8 cellular contexts compared by ENCODE assay signal in the genomic region with DNA sequence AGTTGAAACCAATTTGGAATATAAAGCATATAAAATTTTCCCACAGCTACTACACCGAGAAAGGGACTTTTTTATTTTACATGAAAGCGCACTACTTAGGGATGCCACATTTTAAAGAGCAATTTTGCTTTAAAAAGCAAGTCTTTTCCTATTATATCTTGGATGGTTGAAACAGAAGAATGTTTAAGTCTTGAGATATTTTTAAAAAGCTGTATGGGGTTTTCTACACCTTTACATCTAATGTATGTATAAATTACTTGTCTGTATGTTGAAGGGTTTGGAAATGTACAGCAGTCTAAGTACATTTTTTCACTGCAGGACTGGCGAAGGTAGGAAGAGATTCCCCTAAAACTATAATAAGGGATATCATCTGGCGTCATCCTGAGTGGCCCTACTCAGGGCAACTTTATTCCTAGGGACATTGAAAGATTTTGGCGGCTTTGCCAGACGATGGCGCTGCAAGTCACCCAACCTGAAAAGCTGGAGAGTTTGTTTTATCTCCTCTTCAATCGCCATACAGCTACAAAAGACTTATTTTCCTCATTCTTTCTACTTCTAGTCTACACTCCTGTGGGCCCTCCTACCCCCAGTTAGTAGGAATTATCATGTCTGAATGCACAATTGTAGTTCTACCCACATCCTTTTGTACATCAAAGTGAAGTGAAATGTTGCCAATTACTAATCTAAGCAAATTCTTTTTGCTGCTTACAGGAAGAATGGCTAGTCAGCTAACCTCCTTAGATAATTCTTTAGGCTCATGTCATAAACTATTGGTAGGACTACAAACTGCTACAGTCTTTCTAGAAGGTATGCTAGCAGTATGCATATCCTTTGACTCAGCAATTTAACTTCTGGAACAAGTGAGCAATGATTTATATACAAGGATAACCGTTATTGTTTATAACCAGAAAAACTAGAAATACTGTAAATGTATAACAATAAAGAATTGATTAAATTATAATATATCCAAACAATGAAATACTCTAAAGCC. TPM values are rescaled to one million over a fixed set of nuclear protein-coding genes. Genes with fewer than 3 reads are reported as not detected.
A peak's percentile ranks its signal among the peaks of the same experiment; 100 is the strongest.
DNase-seq lines count a peak whose midpoint lies in the region; TF ChIP-seq lines count a peak whose summit lies in the region.

No MANE protein-coding gene starts in this region.

- H3K9me3 ChIP-seq in CD8-positive, alpha-beta memory T cell (ENCODE audit: low read length) = no peaks in the 10 kb centered on the region

- peak overlapping the region; percentile 99 for H3K27ac ChIP-seq in CD8-positive, alpha-beta memory T cell (ENCODE audit: low read depth, low read length)

- CTCF ChIA-PET in CD8-positive, alpha-beta memory T cell (lab: Charles Lee) = interaction anchor here (0.7 to 2.6 kb wide), 25 partner anchors 8 to 438 kb away, joined by 3 to 21 read pairs (median 4); no protein-coding TSS in a partner anchor

- peak; percentile 54 to 79 (median 64) for DNase-seq in CD8-positive, alpha-beta memory T cell
- DNase-seq in GM20000 (ENCODE audit: low spot score) = peak; percentile 63
- DNase-seq in HPDE6-E6E7 (ENCODE audit: extremely low spot score) = peak; percentile 63
- DNase-seq in NOMO-1 treated with DMSO at 0.1 percent for 48 hours (lab: John Stamatoyannopoulos, UW; ENCODE audit: unreplicated experiment) = peak; percentile 65
- DNase-seq in activated CD8-positive, alpha-beta memory T cell treated with anti-CD3 and anti-CD28 coated beads for 48 hours (ENCODE audit: low read depth in 2 of 3, low spot score in 2 of 3) = peak; percentile 15 to 30 (median 21)
- peak; percentile 77 for DNase-seq in endothelial cell (ENCODE audit: low spot score)
- peak in 1 of 2 experiments; percentile 71 for DNase-seq in mesothelial cell of epicardium (ENCODE audit: low spot score in 2 of 2, unreplicated experiment in 2 of 2)
- peak; percentile 32 to 38 for DNase-seq in stimulated activated CD8-positive, alpha-beta memory T cell treated with anti-CD3 and anti-CD28 coated beads, Interleukin-4, amount 100 ng/mL, for 4 hours (ENCODE audit: low read depth in 2 of 2, low spot score in 1 of 2)

- H3K4me3 ChIP-seq in CD8-positive, alpha-beta memory T cell (ENCODE audit: low read length) = peak overlapping the region; percentile 60

- H3K27ac Mint-ChIP-seq in CD8-positive, alpha-beta memory T cell = peak overlapping the region; percentile 99 to 100 (median 100)
- peak overlapping the region; percentile 94 for H3K27ac Mint-ChIP-seq in endothelial cell (ENCODE audit: unreplicated experiment)
- H3K27ac Mint-ChIP-seq in mesothelial cell of epicardium = peak overlapping the region; percentile 99

- no peaks in the 10 kb centered on the region for H3K9me3 Mint-ChIP-seq in CD8-positive, alpha-beta memory T cell
- H3K9me3 Mint-ChIP-seq in endothelial cell (ENCODE audit: unreplicated experiment) = no peaks in the 10 kb centered on the region
- no peaks in the 10 kb centered on the region for H3K9me3 Mint-ChIP-seq in mesothelial cell of epicardium

- H3K36me3 ChIP-seq in CD8-positive, alpha-beta memory T cell (ENCODE audit: insufficient read depth, low read length) = no peaks in the 10 kb centered on the region

- TF ChIP-seq CTCF in GM20000 (IDR thresholded peaks at IDR 0.05; ENCODE audit: extremely low read depth, missing control alignments) (peak; percentile 62), endothelial cell (IDR thresholded peaks at IDR 0.05; ENCODE audit: unreplicated experiment) (peak; percentile 53), mesothelial cell of epicardium (IDR thresholded peaks at IDR 0.05; ENCODE audit: unreplicated experiment) (no peak)

- POLR2A ChIA-PET in CD8-positive, alpha-beta memory T cell (lab: Charles Lee) = interaction anchor here (0.6 to 1.5 kb wide), 4 partner anchors 12 to 1459 kb away, joined by 3 to 4 read pairs (median 4); no protein-coding TSS in a partner anchor

- H3K4me1 Mint-ChIP-seq in CD8-positive, alpha-beta memory T cell = peaks cover 26 to 61% (median 35%) of the 10 kb centered on the region in 3 donors
- H3K4me1 Mint-ChIP-seq in endothelial cell (ENCODE audit: unreplicated experiment) = peaks cover 12% of the 10 kb centered on the region
- H3K4me1 Mint-ChIP-seq in mesothelial cell of epicardium = peaks cover 24% of the 10 kb centered on the region

- H3K4me1 ChIP-seq in CD8-positive, alpha-beta memory T cell (ENCODE audit: insufficient read depth, low read length) = peaks cover 32% of the 10 kb centered on the region

- peaks cover 0 to 2% of the 10 kb centered on the region in 2 donors for H3K27me3 Mint-ChIP-seq in CD8-positive, alpha-beta memory T cell
- no peaks in the 10 kb centered on the region for H3K27me3 Mint-ChIP-seq in endothelial cell (ENCODE audit: unreplicated experiment)
- H3K27me3 Mint-ChIP-seq in mesothelial cell of epicardium (ENCODE audit: low read depth) = no peaks in the 10 kb centered on the region

- H3K27me3 ChIP-seq in CD8-positive, alpha-beta memory T cell (ENCODE audit: insufficient read depth, low read length, poor library complexity, severe bottlenecking) = no peaks in the 10 kb centered on the region

- peaks cover 0 to 13% (median 0%) of the 10 kb centered on the region in 3 donors for H3K36me3 Mint-ChIP-seq in CD8-positive, alpha-beta memory T cell
- H3K36me3 Mint-ChIP-seq in endothelial cell (ENCODE audit: low read depth, unreplicated experiment) (no peaks in the 10 kb centered on the region), mesothelial cell of epicardium (peaks cover 3% of the 10 kb centered on the region)

- peak overlapping the region; percentile 94 to 99 (median 97) for H3K4me3 Mint-ChIP-seq in CD8-positive, alpha-beta memory T cell
- H3K4me3 Mint-ChIP-seq in endothelial cell (ENCODE audit: unreplicated experiment) (peak overlapping the region; percentile 98), mesothelial cell of epicardium (peak overlapping the region; percentile 99)

RNA-seq across cellular contexts. Expression of a gene that starts 0.8 kb away (rescaled TPM):
- 10 to 100 TPM; 11.6 to 11.7 TPM for total RNA-seq in CD8-positive, alpha-beta memory T cell
- polyA plus RNA-seq in CD8-positive, alpha-beta memory T cell = 10.5 TPM
- total RNA-seq in endothelial cell (ENCODE audit: unreplicated experiment) (12.5 TPM), mesothelial cell of epicardium (19.0 to 21.3 TPM (median 20.3 TPM) in 3 replicates)

RNA-seq across cellular contexts. Expression of a gene that starts 7.2 kb away (rescaled TPM):
- total RNA-seq in CD8-positive, alpha-beta memory T cell = 10 to 100 TPM; 23.3 to 24.5 TPM
- polyA plus RNA-seq in CD8-positive, alpha-beta memory T cell = 12.8 TPM
- 58.0 TPM for total RNA-seq in endothelial cell (ENCODE audit: unreplicated experiment)
- 57.4 to 59.4 TPM (median 58.3 TPM) in 3 replicates for total RNA-seq in mesothelial cell of epicardium
